ENCODE assay signal across 1 cellular context in genomic region chr19:38443458-38444001, GRCh38.
TF ChIP-seq lines count a peak whose summit lies in the region.

No MANE protein-coding gene starts in this region.

TF ChIP-seq in WTC11, 78 proteins besides CTCF, POLR2A, EP300 and RAD21 (continued from another document):
- TF ChIP-seq, protein P1, sequence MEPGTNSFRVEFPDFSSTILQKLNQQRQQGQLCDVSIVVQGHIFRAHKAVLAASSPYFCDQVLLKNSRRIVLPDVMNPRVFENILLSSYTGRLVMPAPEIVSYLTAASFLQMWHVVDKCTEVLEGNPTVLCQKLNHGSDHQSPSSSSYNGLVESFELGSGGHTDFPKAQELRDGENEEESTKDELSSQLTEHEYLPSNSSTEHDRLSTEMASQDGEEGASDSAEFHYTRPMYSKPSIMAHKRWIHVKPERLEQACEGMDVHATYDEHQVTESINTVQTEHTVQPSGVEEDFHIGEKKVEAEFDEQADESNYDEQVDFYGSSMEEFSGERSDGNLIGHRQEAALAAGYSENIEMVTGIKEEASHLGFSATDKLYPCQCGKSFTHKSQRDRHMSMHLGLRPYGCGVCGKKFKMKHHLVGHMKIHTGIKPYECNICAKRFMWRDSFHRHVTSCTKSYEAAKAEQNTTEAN (CRISPR knock-in tag; IDR thresholded peaks at IDR 0.05): no peak
- TF ChIP-seq JAZF1 (CRISPR knock-in tag; IDR thresholded peaks at IDR 0.05) (no peak), EMX1 (CRISPR knock-in tag; IDR thresholded peaks at IDR 0.05) (no peak), PREB (CRISPR knock-in tag; IDR thresholded peaks at IDR 0.05; ENCODE audit: borderline replicate concordance) (no peak), NR1H2 (CRISPR knock-in tag; IDR thresholded peaks at IDR 0.05) (no peak), ZNF423 (CRISPR knock-in tag; IDR thresholded peaks at IDR 0.05) (no peak)
- TF ChIP-seq, protein P2, sequence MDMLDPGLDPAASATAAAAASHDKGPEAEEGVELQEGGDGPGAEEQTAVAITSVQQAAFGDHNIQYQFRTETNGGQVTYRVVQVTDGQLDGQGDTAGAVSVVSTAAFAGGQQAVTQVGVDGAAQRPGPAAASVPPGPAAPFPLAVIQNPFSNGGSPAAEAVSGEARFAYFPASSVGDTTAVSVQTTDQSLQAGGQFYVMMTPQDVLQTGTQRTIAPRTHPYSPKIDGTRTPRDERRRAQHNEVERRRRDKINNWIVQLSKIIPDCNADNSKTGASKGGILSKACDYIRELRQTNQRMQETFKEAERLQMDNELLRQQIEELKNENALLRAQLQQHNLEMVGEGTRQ (CRISPR knock-in tag; IDR thresholded peaks at IDR 0.05): no peak
